8 cellular contexts compared by ENCODE assay signal in genomic region chr6:26270903-26271639, GRCh38.
DNase-seq lines count a peak whose midpoint lies in the region; ATAC-seq and TF ChIP-seq lines count a peak whose summit lies in the region.

No MANE protein-coding gene starts in this region.

- peaks cover 17% of the 10 kb centered on the region for H3F3A ChIP-seq in Loucy (ENCODE audit: low read depth)

- H4K20me1 ChIP-seq in Loucy (ENCODE audit: insufficient read depth, low read length, poor library complexity, severe bottlenecking), result no peaks in the 10 kb centered on the region

- H3K4me3 ChIP-seq in Loucy (ENCODE audit: low read length, poor library complexity, severe bottlenecking) (peak overlapping the region; percentile 95), astrocyte of the cerebellum (ENCODE audit: low read depth, low read length) (peak overlapping the region; percentile 62), sigmoid colon (peak overlapping the region in 3 of 4 donors; percentile 31 to 45 (median 45))

- peak overlapping the region; percentile 97 for H3K9ac ChIP-seq in Loucy (ENCODE audit: low read depth, low read length, poor library complexity, severe bottlenecking)

- intact Hi-C loops in sigmoid colon (cut with DNase I), result loop anchor here (5.0 kb wide), 1 partner anchor 34 kb away; no protein-coding TSS in a partner anchor

- TF ChIP-seq EP300 in sigmoid colon (IDR thresholded peaks at IDR 0.05), result no peak

- H3K27me3 ChIP-seq in Loucy (ENCODE audit: insufficient read depth, low read length, poor library complexity, severe bottlenecking) (no peaks in the 10 kb centered on the region), sigmoid colon (peaks cover 10 to 61% (median 32%) of the 10 kb centered on the region in 3 donors)

- H3K9me2 ChIP-seq in Loucy (replicated peaks; ENCODE audit: low read depth, low read length), result no peaks in the 10 kb centered on the region

- DNase-seq in COR-L47 (lab: John Stamatoyannopoulos, UW) (peak; percentile 94), T-helper 22 cell (ENCODE audit: low read depth) (peak; percentile 49), astrocyte of the cerebellum (ENCODE audit: low read depth) (peak; percentile 85), hippocampal formation (lab: John Stamatoyannopoulos, UW) (peak; percentile 9 to 42), sigmoid colon (peak; percentile 77)

- no peaks in the 10 kb centered on the region for H3K36me3 ChIP-seq in Loucy (ENCODE audit: insufficient read depth, low read length)
- H3K36me3 ChIP-seq in sigmoid colon, result no peaks in the 10 kb centered on the region

- in situ Hi-C loops in astrocyte of the cerebellum (cut with HindIII; ENCODE audit: low sequenced_read_pairs), result no loop called here

- H3K27ac ChIP-seq in sigmoid colon, result peak overlapping the region; percentile 83 to 91 (median 86)

- H3K4me1 ChIP-seq in Loucy (ENCODE audit: insufficient read depth, low read length, poor library complexity, severe bottlenecking) (peaks cover 26% of the 10 kb centered on the region), sigmoid colon (peaks cover 0 to 25% (median 22%) of the 10 kb centered on the region in 4 donors)

- peak overlapping the region; percentile 13; the same call in 1 of the 2 replicates for H2AFZ ChIP-seq in Loucy (ENCODE audit: low read length)

- H3K4me2 ChIP-seq in Loucy (ENCODE audit: low read depth, low read length, poor library complexity, severe bottlenecking), result peak overlapping the region; percentile 89

- ATAC-seq in GM21447 (IDR thresholded peaks at IDR 0.05; ENCODE audit: unreplicated experiment) (peak; percentile 28), HG02973 (IDR thresholded peaks at IDR 0.05; ENCODE audit: unreplicated experiment) (no peak)

- no peak for TF ChIP-seq CTCF in Loucy (conservative IDR thresholded peaks at IDR 0.05; ENCODE audit: low read length)
- no peak for TF ChIP-seq CTCF in astrocyte of the cerebellum (IDR thresholded peaks at IDR 0.05; ENCODE audit: low read depth, low read length, missing control alignments)
- TF ChIP-seq CTCF in sigmoid colon (IDR thresholded peaks at IDR 0.05), result no peak

- H3K9me3 ChIP-seq in Loucy (ENCODE audit: insufficient read depth, low read depth, low read length) (no peaks in the 10 kb centered on the region), sigmoid colon (no peaks in the 10 kb centered on the region)

- WGBS in sigmoid colon, 2 donors, result 2 to 8% methylated on average over 47 of the region's 47 CpGs

- H3K79me2 ChIP-seq in Loucy (ENCODE audit: insufficient read depth, low read length), result peaks cover 17% of the 10 kb centered on the region; the same call in 1 of the 2 replicates

- no peak for TF ChIP-seq POLR2A in sigmoid colon (IDR thresholded peaks at IDR 0.05)

Comparison
In these comparisons a context has a peak if more than half of its experiments do, and no peak if none do; other contexts are left out.
1. DNase-seq: peak in every context shown above with its lines; median percentile 94 in COR-L47; 85 in astrocyte of the cerebellum; 77 in sigmoid colon; 49 in T-helper 22 cell; 26 in hippocampal formation.
2. H3K4me3 ChIP-seq: peak in every context shown above with its lines; median percentile 95 in Loucy; 62 in astrocyte of the cerebellum; 45 in sigmoid colon.